In the genomic region with DNA sequence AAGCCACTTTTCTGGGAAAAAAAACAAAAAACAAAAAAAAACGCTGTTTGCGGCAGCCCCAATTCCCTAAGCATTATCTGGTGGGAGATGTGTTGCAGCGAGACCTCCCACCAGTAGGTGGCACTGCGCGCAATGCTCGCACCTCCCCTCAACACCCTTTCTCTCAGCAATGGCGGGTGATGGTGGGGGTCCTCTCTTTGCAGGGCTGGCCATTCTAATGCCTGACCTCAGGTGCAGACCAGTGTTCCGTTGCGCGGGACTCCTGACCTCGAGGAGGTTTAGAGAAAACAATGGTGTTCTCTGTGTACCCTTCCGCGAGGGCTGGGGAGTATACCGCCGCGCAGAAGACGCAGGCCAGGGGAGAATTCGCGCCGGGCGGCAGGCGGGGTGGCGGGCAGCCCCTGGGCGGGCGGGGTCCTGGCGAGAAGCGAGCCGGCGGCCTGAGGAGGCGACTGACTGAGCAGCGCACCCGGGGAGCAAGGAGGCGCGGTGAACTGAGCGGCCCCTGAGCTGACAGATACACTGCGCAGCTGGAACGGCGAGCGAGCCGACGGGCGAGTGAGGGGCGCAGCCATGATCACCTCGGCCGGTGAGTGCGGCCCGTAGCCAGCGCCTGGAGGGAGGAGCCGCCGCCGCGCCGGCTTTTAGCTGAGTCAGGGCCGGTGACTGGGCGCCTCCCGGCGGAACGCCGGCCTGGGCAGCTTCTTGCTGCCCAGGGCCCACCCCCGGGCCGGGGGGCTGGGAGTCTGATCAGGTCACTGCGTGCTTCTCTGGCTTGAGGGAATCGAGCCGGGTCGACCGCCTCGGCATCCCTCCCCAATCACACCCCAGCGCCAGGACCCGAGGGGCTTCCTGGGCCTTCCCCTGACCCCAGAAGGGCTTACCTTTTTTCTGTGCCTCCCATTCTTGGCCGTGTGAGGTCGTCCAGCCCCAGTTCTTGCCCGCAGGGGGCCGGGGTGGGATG, we compare ENCODE assay signal across 1 cellular context.
A peak's percentile ranks its signal among the peaks of the same experiment; 100 is the strongest.
TF ChIP-seq lines count a peak whose summit lies in the region.

Gene PSMD1 (plus strand): TSS at position 415 of the 964 bp plus-strand sequence. CDS start 159 bp downstream, at position 574.

TF ChIP-seq in K562, 482 proteins besides CTCF, POLR2A, EP300 and RAD21 (continued from another document and continues in another):
- TF ChIP-seq ETS1 (conservative IDR thresholded peaks at IDR 0.05; ENCODE audit: control insufficient read depth, low read depth, low read length) (peak; percentile 43; the same call in 1 of the 2 replicates), POU5F1 (IDR thresholded peaks at IDR 0.05; ENCODE audit: borderline replicate concordance, low read depth, low read length, partially characterized antibody) (no peak), TBP (optimal IDR thresholded peaks at IDR 0.05; ENCODE audit: low read depth, low read length) (no peak), POLR2H (tag; IDR thresholded peaks at IDR 0.05; ENCODE audit: low read depth) (no peak), ZNF707 (CRISPR knock-in tag; conservative IDR thresholded peaks at IDR 0.05) (no peak), MAX (CRISPR knock-in tag; IDR thresholded peaks at IDR 0.05) (no peak), PHF8 (IDR thresholded peaks at IDR 0.05; ENCODE audit: borderline replicate concordance, low read length) (peak; percentile 84; the same call in 1 of the 2 replicates), MLX (CRISPR knock-in tag; conservative IDR thresholded peaks at IDR 0.05) (no peak), ZNF175 (CRISPR knock-in tag; IDR thresholded peaks at IDR 0.05; ENCODE audit: low read depth) (no peak), NCOA2 (IDR thresholded peaks at IDR 0.05; ENCODE audit: partially characterized antibody in 2 of 2) (peak in 1 of 2 experiments; percentile 98), PHF21A (IDR thresholded peaks at IDR 0.05; ENCODE audit: borderline replicate concordance, low read depth) (no peak), NR2C1 (IDR thresholded peaks at IDR 0.05) (no peak), NR2C1 (tag; IDR thresholded peaks at IDR 0.05) (0 out of 2 replicates have a peak, but pooled peaks have one; percentile 38), SAP30 (IDR thresholded peaks at IDR 0.05; ENCODE audit: borderline replicate concordance, insufficient read depth, low read depth, low read length, poor library complexity, severe bottlenecking) (no peak), ZNF644 (tag; IDR thresholded peaks at IDR 0.05; ENCODE audit: low read depth) (no peak), SETDB1 (IDR thresholded peaks at IDR 0.05; ENCODE audit: low read length) (no peak), SMAD3 (CRISPR knock-in tag; conservative IDR thresholded peaks at IDR 0.05) (no peak), HIVEP1 (CRISPR knock-in tag; IDR thresholded peaks at IDR 0.05) (no peak), ILK (tag; IDR thresholded peaks at IDR 0.05; ENCODE audit: borderline replicate concordance, low read depth) (no peak)
- TF ChIP-seq, protein P1, sequence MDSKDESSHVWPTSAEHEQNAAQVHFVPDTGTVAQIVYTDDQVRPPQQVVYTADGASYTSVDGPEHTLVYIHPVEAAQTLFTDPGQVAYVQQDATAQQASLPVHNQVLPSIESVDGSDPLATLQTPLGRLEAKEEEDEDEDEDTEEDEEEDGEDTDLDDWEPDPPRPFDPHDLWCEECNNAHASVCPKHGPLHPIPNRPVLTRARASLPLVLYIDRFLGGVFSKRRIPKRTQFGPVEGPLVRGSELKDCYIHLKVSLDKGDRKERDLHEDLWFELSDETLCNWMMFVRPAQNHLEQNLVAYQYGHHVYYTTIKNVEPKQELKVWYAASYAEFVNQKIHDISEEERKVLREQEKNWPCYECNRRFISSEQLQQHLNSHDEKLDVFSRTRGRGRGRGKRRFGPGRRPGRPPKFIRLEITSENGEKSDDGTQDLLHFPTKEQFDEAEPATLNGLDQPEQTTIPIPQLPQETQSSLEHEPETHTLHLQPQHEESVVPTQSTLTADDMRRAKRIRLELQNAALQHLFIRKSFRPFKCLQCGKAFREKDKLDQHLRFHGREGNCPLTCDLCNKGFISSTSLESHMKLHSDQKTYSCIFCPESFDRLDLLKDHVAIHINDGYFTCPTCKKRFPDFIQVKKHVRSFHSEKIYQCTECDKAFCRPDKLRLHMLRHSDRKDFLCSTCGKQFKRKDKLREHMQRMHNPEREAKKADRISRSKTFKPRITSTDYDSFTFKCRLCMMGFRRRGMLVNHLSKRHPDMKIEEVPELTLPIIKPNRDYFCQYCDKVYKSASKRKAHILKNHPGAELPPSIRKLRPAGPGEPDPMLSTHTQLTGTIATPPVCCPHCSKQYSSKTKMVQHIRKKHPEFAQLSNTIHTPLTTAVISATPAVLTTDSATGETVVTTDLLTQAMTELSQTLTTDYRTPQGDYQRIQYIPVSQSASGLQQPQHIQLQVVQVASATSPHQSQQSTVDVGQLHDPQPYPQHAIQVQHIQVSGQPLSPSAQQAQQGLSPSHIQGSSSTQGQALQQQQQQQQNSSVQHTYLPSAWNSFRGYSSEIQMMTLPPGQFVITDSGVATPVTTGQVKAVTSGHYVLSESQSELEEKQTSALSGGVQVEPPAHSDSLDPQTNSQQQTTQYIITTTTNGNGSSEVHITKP (IDR thresholded peaks at IDR 0.05; ENCODE audit: partially characterized antibody): peak; percentile 87
- TF ChIP-seq, protein P2, sequence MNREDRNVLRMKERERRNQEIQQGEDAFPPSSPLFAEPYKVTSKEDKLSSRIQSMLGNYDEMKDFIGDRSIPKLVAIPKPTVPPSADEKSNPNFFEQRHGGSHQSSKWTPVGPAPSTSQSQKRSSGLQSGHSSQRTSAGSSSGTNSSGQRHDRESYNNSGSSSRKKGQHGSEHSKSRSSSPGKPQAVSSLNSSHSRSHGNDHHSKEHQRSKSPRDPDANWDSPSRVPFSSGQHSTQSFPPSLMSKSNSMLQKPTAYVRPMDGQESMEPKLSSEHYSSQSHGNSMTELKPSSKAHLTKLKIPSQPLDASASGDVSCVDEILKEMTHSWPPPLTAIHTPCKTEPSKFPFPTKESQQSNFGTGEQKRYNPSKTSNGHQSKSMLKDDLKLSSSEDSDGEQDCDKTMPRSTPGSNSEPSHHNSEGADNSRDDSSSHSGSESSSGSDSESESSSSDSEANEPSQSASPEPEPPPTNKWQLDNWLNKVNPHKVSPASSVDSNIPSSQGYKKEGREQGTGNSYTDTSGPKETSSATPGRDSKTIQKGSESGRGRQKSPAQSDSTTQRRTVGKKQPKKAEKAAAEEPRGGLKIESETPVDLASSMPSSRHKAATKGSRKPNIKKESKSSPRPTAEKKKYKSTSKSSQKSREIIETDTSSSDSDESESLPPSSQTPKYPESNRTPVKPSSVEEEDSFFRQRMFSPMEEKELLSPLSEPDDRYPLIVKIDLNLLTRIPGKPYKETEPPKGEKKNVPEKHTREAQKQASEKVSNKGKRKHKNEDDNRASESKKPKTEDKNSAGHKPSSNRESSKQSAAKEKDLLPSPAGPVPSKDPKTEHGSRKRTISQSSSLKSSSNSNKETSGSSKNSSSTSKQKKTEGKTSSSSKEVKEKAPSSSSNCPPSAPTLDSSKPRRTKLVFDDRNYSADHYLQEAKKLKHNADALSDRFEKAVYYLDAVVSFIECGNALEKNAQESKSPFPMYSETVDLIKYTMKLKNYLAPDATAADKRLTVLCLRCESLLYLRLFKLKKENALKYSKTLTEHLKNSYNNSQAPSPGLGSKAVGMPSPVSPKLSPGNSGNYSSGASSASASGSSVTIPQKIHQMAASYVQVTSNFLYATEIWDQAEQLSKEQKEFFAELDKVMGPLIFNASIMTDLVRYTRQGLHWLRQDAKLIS (CRISPR knock-in tag; IDR thresholded peaks at IDR 0.05): no peak
- TF ChIP-seq, protein P3, sequence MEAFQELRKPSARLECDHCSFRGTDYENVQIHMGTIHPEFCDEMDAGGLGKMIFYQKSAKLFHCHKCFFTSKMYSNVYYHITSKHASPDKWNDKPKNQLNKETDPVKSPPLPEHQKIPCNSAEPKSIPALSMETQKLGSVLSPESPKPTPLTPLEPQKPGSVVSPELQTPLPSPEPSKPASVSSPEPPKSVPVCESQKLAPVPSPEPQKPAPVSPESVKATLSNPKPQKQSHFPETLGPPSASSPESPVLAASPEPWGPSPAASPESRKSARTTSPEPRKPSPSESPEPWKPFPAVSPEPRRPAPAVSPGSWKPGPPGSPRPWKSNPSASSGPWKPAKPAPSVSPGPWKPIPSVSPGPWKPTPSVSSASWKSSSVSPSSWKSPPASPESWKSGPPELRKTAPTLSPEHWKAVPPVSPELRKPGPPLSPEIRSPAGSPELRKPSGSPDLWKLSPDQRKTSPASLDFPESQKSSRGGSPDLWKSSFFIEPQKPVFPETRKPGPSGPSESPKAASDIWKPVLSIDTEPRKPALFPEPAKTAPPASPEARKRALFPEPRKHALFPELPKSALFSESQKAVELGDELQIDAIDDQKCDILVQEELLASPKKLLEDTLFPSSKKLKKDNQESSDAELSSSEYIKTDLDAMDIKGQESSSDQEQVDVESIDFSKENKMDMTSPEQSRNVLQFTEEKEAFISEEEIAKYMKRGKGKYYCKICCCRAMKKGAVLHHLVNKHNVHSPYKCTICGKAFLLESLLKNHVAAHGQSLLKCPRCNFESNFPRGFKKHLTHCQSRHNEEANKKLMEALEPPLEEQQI (IDR thresholded peaks at IDR 0.05): peak; percentile 30; the same call in 1 of the 2 replicates
- TF ChIP-seq, protein P4, sequence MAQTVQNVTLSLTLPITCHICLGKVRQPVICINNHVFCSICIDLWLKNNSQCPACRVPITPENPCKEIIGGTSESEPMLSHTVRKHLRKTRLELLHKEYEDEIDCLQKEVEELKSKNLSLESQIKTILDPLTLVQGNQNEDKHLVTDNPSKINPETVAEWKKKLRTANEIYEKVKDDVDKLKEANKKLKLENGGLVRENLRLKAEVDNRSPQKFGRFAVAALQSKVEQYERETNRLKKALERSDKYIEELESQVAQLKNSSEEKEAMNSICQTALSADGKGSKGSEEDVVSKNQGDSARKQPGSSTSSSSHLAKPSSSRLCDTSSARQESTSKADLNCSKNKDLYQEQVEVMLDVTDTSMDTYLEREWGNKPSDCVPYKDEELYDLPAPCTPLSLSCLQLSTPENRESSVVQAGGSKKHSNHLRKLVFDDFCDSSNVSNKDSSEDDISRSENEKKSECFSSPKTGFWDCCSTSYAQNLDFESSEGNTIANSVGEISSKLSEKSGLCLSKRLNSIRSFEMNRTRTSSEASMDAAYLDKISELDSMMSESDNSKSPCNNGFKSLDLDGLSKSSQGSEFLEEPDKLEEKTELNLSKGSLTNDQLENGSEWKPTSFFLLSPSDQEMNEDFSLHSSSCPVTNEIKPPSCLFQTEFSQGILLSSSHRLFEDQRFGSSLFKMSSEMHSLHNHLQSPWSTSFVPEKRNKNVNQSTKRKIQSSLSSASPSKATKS (CRISPR knock-in tag; IDR thresholded peaks at IDR 0.05): no peak
